Comparison of ENCODE assay signal across 8 cellular contexts in the genomic region with DNA sequence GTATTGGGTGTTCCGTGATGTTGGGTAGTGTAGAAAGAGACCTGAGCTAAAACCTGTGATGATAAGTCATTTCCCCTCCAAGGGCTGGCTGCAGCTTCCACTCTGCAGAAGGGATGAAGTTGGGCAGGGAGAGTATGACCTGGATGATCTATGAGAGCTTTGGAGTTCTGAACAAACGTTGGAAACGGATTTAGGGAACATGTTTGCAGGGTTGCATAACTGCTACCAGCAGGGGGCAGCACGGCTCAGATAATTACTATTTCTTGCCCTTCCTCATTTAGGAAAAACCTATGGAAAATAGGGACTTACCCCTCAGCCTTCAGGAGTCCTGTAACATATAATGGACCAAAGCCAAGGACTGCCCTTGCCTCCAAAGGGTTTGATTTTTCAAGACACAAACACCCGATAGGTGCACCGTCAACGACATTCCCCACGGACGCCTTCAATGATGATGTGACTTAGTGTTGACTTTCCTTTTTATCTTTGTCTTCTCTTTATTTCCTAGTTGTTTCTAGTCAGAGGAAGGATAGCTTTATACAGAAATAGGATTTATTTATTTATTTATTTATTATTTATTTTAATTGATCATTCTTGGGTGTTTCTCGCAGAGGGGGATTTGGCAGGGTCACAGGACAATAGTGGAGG.
DNase-seq lines count a peak whose midpoint lies in the region; ATAC-seq and TF ChIP-seq lines count a peak whose summit lies in the region.

No MANE protein-coding gene starts in this region.

- peak; percentile 22 for DNase-seq in GM10248 (ENCODE audit: extremely low spot score)
- peak; percentile 69 for DNase-seq in NCI-H69 (lab: John Stamatoyannopoulos, UW)
- peak; percentile 16 for DNase-seq in activated naive CD4-positive, alpha-beta T cell treated with anti-CD3 and anti-CD28 coated beads, Interleukin-2, amount 50 U/mL, for 16 hours
- peak; percentile 75 for DNase-seq in left cardiac atrium
- DNase-seq in skeletal muscle cell (ENCODE audit: low read depth), result peak; percentile 10
- DNase-seq in NCI-H226, result no peak

- no peak overlapping the region for H3K4me3 ChIP-seq in skeletal muscle cell (ENCODE audit: low read depth, low read length)

- ATAC-seq in left cardiac atrium, result peak in 1 of 2 donors; percentile 51
- no peak for ATAC-seq in GM18511 (IDR thresholded peaks at IDR 0.05; ENCODE audit: unreplicated experiment)

- intact Hi-C loops in left cardiac atrium (cut with DNase I), result loop anchor here (2.0 to 5.0 kb wide), 3 partner anchors 75 to 287 kb away; no protein-coding TSS in a partner anchor

- H3K27ac ChIP-seq in 22Rv1, result no peak overlapping the region

- TF ChIP-seq CTCF in 22Rv1 (IDR thresholded peaks at IDR 0.05), result peak; percentile 86
- peak; percentile 67 for TF ChIP-seq CTCF in GM10248 (IDR thresholded peaks at IDR 0.05; ENCODE audit: control extremely low read depth, extremely low read depth, low read depth, missing control alignments)

- POLR2A ChIA-PET in GM10248 (lab: Yijun Ruan, JAX), result no interaction called here

- CTCF ChIA-PET in GM10248 (lab: Yijun Ruan, JAX), result interaction anchor here (0.6 to 2.7 kb wide), 27 partner anchors 9 to 688 kb away, joined by 3 to 26 read pairs (median 5); no protein-coding TSS in a partner anchor
